In the genomic region with DNA sequence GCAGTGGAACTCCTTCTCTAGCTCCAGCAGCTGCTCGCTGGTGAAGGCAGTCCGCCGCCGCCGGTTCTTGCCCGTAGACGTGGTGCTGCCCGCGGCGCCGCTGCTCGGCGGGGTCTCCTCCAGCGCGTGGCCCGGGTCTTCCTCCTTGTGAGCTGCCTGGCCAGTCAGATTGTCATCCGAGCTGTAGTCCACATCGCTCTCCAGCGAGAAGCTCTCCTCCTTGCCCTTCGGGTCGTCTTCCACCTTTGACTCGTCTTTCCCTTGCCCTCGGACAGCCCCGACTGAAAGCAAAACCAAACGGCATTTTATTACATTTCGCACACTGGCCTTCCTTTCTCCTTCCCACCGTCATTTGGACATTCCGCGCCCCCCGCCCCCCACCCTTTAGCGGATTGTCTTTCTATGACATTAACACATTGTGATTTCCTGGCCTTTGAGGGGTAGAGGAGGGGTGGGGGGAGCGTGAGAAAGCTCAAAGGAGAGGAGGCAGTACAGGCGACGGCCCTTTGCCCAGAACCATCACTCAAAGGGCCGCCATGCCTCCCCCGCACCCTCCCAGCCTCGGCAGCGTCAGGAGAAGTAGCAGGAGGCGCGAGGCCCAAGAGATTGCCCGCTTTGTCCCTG, we compare ENCODE assay signal across 9 cellular contexts. TPM values are rescaled to one million over a fixed set of nuclear protein-coding genes. Genes with fewer than 3 reads are reported as not detected.
A peak's percentile ranks its signal among the peaks of the same experiment; 100 is the strongest.
DNase-seq lines count a peak whose midpoint lies in the region; ATAC-seq and TF ChIP-seq lines count a peak whose summit lies in the region.
"Had no signal": no experiment of that assay in that cellular context is flagged by ENCODE, and none has a peak within 500 bp of the region (broad histone marks: within the 10 kb centered on the region; RNA-seq: fewer than 3 reads in every experiment).

No MANE protein-coding gene starts in this region.

- no peak for DNase-seq in breast epithelium (ENCODE audit: low spot score in 2 of 2)
- no peak for DNase-seq in MCF 10A (ENCODE audit: unreplicated experiment)
- no peak for DNase-seq in adipocyte (ENCODE audit: low read depth)
- DNase-seq in memory B cell (ENCODE audit: low spot score in 2 of 2): no peak
- peak; percentile 13 to 36 for DNase-seq in thyroid gland
- DNase-seq in NCI-H1417 treated with DMSO at 0.1 percent for 48 hours (lab: John Stamatoyannopoulos, UW): no peak
- DNase-seq in HUDEP-2 (lab: John Stamatoyannopoulos, UW; ENCODE audit: unreplicated experiment in 76 of 76): no peak

- H3K36me3 Mint-ChIP-seq in MCF 10A (ENCODE audit: insufficient read depth, unreplicated experiment) (peaks cover 6% of the 10 kb centered on the region), memory B cell (no peaks in the 10 kb centered on the region)

- H3K27me3 ChIP-seq in breast epithelium (peaks cover 20 to 97% of the 10 kb centered on the region in 2 donors), adipocyte (replicated peaks; ENCODE audit: control insufficient read depth, insufficient read depth, low read length) (peaks cover 75% of the 10 kb centered on the region), thyroid gland (peaks cover 67% of the 10 kb centered on the region)

- H3K4me1 ChIP-seq in breast epithelium: peaks cover 17 to 25% of the 10 kb centered on the region in 2 donors
- peaks cover 10% of the 10 kb centered on the region for H3K4me1 ChIP-seq in adipocyte (ENCODE audit: control insufficient read depth, insufficient read depth, low read length)
- peaks cover 28 to 54% of the 10 kb centered on the region in 2 donors for H3K4me1 ChIP-seq in thyroid gland

- POLR2A ChIA-PET in MCF 10A (lab: Yijun Ruan, JAX): interaction anchor here (1.1 kb wide), 1 partner anchor 400 kb away, joined by 3 read pairs; no protein-coding TSS in a partner anchor

- H3K9ac ChIP-seq in adipocyte (ENCODE audit: low read length): no peak overlapping the region

- H3K36me3 ChIP-seq in breast epithelium: no peaks in the 10 kb centered on the region
- H3K36me3 ChIP-seq in adipocyte (ENCODE audit: control insufficient read depth, insufficient read depth, low read length, severe bottlenecking): no peaks in the 10 kb centered on the region
- H3K36me3 ChIP-seq in thyroid gland: no peaks in the 10 kb centered on the region

- no peak for ATAC-seq in memory B cell (ENCODE audit: low read depth)
- ATAC-seq in GM21723 (IDR thresholded peaks at IDR 0.05; ENCODE audit: unreplicated experiment): no peak

- H3K9me3 Mint-ChIP-seq in MCF 10A (ENCODE audit: unreplicated experiment) (no peaks in the 10 kb centered on the region), memory B cell (no peaks in the 10 kb centered on the region)

- peaks cover 6% of the 10 kb centered on the region for H3K4me1 Mint-ChIP-seq in MCF 10A (ENCODE audit: insufficient read depth, unreplicated experiment)
- peaks cover 4% of the 10 kb centered on the region for H3K4me1 Mint-ChIP-seq in memory B cell

- CTCF ChIA-PET in MCF 10A (lab: Yijun Ruan, JAX): interaction anchor here (1.4 kb wide), 1 partner anchor 387 kb away, joined by 3 read pairs; no protein-coding TSS in a partner anchor

- H3K4me3 Mint-ChIP-seq in MCF 10A (ENCODE audit: unreplicated experiment) (no peak overlapping the region), memory B cell (peak overlapping the region; percentile 8)

- H3K27ac ChIP-seq in breast epithelium: no peak overlapping the region
- H3K27ac ChIP-seq in thyroid gland: no peak overlapping the region

- no peaks in the 10 kb centered on the region for H3K9me3 ChIP-seq in breast epithelium
- peaks cover 3% of the 10 kb centered on the region for H3K9me3 ChIP-seq in adipocyte (ENCODE audit: control insufficient read depth, low read length)
- H3K9me3 ChIP-seq in thyroid gland: no peaks in the 10 kb centered on the region

- H3K4me3 ChIP-seq in breast epithelium: peak overlapping the region; percentile 28 to 71 (median 30)
- H3K4me3 ChIP-seq in adipocyte (ENCODE audit: low read length): peak overlapping the region; percentile 66
- H3K4me3 ChIP-seq in thyroid gland (replicated peaks in 1 of 3): peak overlapping the region in 1 of 3 donors; percentile 17
- H3K4me3 ChIP-seq: lung had no signal

- H3K27ac Mint-ChIP-seq in MCF 10A (ENCODE audit: low read depth, unreplicated experiment): no peak overlapping the region
- H3K27ac Mint-ChIP-seq in memory B cell: no peak overlapping the region

- TF ChIP-seq POLR2A in breast epithelium (IDR thresholded peaks at IDR 0.05) (no peak), thyroid gland (IDR thresholded peaks at IDR 0.05) (no peak)

- no TSS peak for BruUV-seq in MCF 10A (replicated peaks; lab: Mats Ljungman, UMichigan)

- intact Hi-C loops in breast epithelium (cut with DNase I; ENCODE audit: low total_unique reads) (no loop called here), MCF 10A (cut with micrococcal nuclease) (no loop called here), thyroid gland (cut with DNase I) (no loop called here)

- H3K27me3 Mint-ChIP-seq in MCF 10A (ENCODE audit: insufficient read depth, unreplicated experiment): peaks cover 37% of the 10 kb centered on the region
- H3K27me3 Mint-ChIP-seq in memory B cell: peaks cover 7% of the 10 kb centered on the region

- TF ChIP-seq CTCF in breast epithelium (IDR thresholded peaks at IDR 0.05): no peak
- no peak for TF ChIP-seq CTCF in MCF 10A (IDR thresholded peaks at IDR 0.05; ENCODE audit: unreplicated experiment)
- TF ChIP-seq CTCF in thyroid gland (IDR thresholded peaks at IDR 0.05): no peak

- WGBS in thyroid gland, 2 donors: 4 to 7% methylated on average over 25 to 39 of the region's 41 CpGs

RNA-seq across cellular contexts. Expression of a gene that starts 1.9 kb away (rescaled TPM):
- not detected for total RNA-seq in breast epithelium
- total RNA-seq in MCF 10A (2022): not detected in 2 replicates
- total RNA-seq in thyroid gland: not detected
- total RNA-seq: lung had no signal

Comparison
In these comparisons a context has a peak if more than half of its experiments do, and no peak if none do; other contexts are left out.
1. DNase-seq: peak in thyroid gland (2 of 2); none in breast epithelium (0 of 2), MCF 10A (single experiment), adipocyte (single experiment), memory B cell (0 of 2), NCI-H1417 treated with DMSO at 0.1 percent for 48 hours (single experiment) and HUDEP-2 (0 of 76).